ENCODE assay signal across 8 cellular contexts in genomic region chr20:38434770-38435554, GRCh38. TPM values are rescaled to one million over a fixed set of nuclear protein-coding genes. Genes with fewer than 3 reads are reported as not detected.
DNase-seq lines count a peak whose midpoint lies in the region; ATAC-seq and TF ChIP-seq lines count a peak whose summit lies in the region.

Gene SNHG17, minus strand, starts transcription at chr20:38435328.

- H3K79me2 ChIP-seq in GM23248 (ENCODE audit: insufficient read depth) (peaks cover 52% of the 10 kb centered on the region), neural progenitor cell (ENCODE audit: low read depth) (peaks cover 52% of the 10 kb centered on the region)

- peak within 1 kb of the TSS; percentile 81 for H3K27ac ChIP-seq in GM23248
- H3K27ac ChIP-seq in foreskin keratinocyte, result peak within 1 kb of the TSS; percentile 74
- H3K27ac ChIP-seq in neural progenitor cell, result peak within 1 kb of the TSS; percentile 73
- H3K27ac ChIP-seq in stomach smooth muscle (ENCODE audit: low read length), result peak within 1 kb of the TSS; percentile 76

- peaks cover 2% of the 10 kb centered on the region for H3K27me3 Mint-ChIP-seq in neural progenitor cell (ENCODE audit: insufficient read depth, low read depth)

- peak within 1 kb of the TSS; percentile 94 for H3K4me3 ChIP-seq in GM23248
- peak within 1 kb of the TSS; percentile 76 for H3K4me3 ChIP-seq in MG63
- peak within 1 kb of the TSS; percentile 74 for H3K4me3 ChIP-seq in neural progenitor cell
- H3K4me3 ChIP-seq in stomach smooth muscle (ENCODE audit: low read length in 2 of 2), result peak within 1 kb of the TSS; percentile 72 to 86

- 1 to 2% methylated on average over 65 of the region's 65 CpGs for WGBS in GM23248 (ENCODE audit: low coverage in 1 of 2, low lambda C conversion rate in 2 of 2, missing lambda C conversion rate in 2 of 2), 2 experiments

- no peaks in the 10 kb centered on the region for H3K9me3 ChIP-seq in GM23248 (ENCODE audit: low read depth)
- no peaks in the 10 kb centered on the region for H3K9me3 ChIP-seq in MG63
- no peaks in the 10 kb centered on the region for H3K9me3 ChIP-seq in neural progenitor cell (ENCODE audit: low read depth)
- no peaks in the 10 kb centered on the region for H3K9me3 ChIP-seq in stomach smooth muscle (ENCODE audit: control insufficient read depth in 2 of 2, low read length in 2 of 2)

- H3K4me3 Mint-ChIP-seq in neural progenitor cell, result peak within 1 kb of the TSS; percentile 97

- peak within 1 kb of the TSS; percentile 98 for H3K9ac ChIP-seq in GM23248
- peak within 1 kb of the TSS; percentile 84 for H3K9ac ChIP-seq in neural progenitor cell
- peak within 1 kb of the TSS; percentile 84 to 90 for H3K9ac ChIP-seq in stomach smooth muscle (ENCODE audit: low read length in 2 of 2)

- TF ChIP-seq CTCF in foreskin keratinocyte (conservative IDR thresholded peaks at IDR 0.05) (peak; percentile 100), neural progenitor cell (IDR thresholded peaks at IDR 0.05) (peak; percentile 100)

- peak; percentile 59 for ATAC-seq in foreskin keratinocyte

- H3K4me1 Mint-ChIP-seq in neural progenitor cell, result peaks cover 13% of the 10 kb centered on the region

- H4K20me1 ChIP-seq in GM23248 (ENCODE audit: insufficient read depth) (peaks cover 16% of the 10 kb centered on the region; the same call in 1 of the 2 replicates), neural progenitor cell (ENCODE audit: low read depth) (peaks cover 47% of the 10 kb centered on the region)

- H3K4me1 ChIP-seq in GM23248 (ENCODE audit: insufficient read depth) (peaks cover 13% of the 10 kb centered on the region; the same call in 1 of the 2 replicates), foreskin keratinocyte (no peaks in the 10 kb centered on the region), neural progenitor cell (peaks cover 18% of the 10 kb centered on the region), stomach smooth muscle (ENCODE audit: control insufficient read depth, insufficient read depth, low read length) (peaks cover 20% of the 10 kb centered on the region)

- peak; percentile 58 for DNase-seq in DMS153 treated with DMSO at 0.1 percent for 48 hours (lab: John Stamatoyannopoulos, UW; ENCODE audit: unreplicated experiment)
- DNase-seq in GM23248, result peak; percentile 95
- DNase-seq in MG63, result peak; percentile 92
- DNase-seq in SIG-M5 treated with dmso at 0.1 percent for 504 hours (lab: John Stamatoyannopoulos, UW; ENCODE audit: unreplicated experiment), result peak; percentile 92
- peak; percentile 87 for DNase-seq in activated gamma-delta T cell treated with Interleukin-2 at 50 U/mL for 16 hours
- DNase-seq in foreskin keratinocyte, result peak; percentile 63 to 82
- peak; percentile 97 for DNase-seq in neural progenitor cell (ENCODE audit: low spot score)

- H3K36me3 Mint-ChIP-seq in neural progenitor cell, result peaks cover 35% of the 10 kb centered on the region

- no peaks in the 10 kb centered on the region for H3K9me3 Mint-ChIP-seq in neural progenitor cell

- peak within 1 kb of the TSS; percentile 97 for H3K27ac Mint-ChIP-seq in neural progenitor cell

- in situ Hi-C loops in GM23248 (cut with MboI), result no loop called here

- H3K4me2 ChIP-seq in GM23248 (ENCODE audit: unreplicated experiment) (peak within 1 kb of the TSS; percentile 83), neural progenitor cell (peak within 1 kb of the TSS; percentile 98)

- no peaks in the 10 kb centered on the region for H3K27me3 ChIP-seq in GM23248 (replicated peaks; ENCODE audit: insufficient read depth)
- H3K27me3 ChIP-seq in MG63, result no peaks in the 10 kb centered on the region
- H3K27me3 ChIP-seq in foreskin keratinocyte, result no peaks in the 10 kb centered on the region
- H3K27me3 ChIP-seq in neural progenitor cell, result no peaks in the 10 kb centered on the region
- H3K27me3 ChIP-seq in stomach smooth muscle (ENCODE audit: control insufficient read depth in 1 of 2, insufficient read depth in 2 of 2, low read length in 2 of 2), result no peaks in the 10 kb centered on the region

- H2AFZ ChIP-seq in GM23248 (peak within 1 kb of the TSS; percentile 72), neural progenitor cell (replicated peaks) (peak within 1 kb of the TSS; percentile 70)

- peaks cover 13% of the 10 kb centered on the region; the same call in 1 of the 2 replicates for H3K36me3 ChIP-seq in GM23248 (ENCODE audit: low read depth)
- peaks cover 50% of the 10 kb centered on the region for H3K36me3 ChIP-seq in MG63
- no peaks in the 10 kb centered on the region for H3K36me3 ChIP-seq in neural progenitor cell
- H3K36me3 ChIP-seq in stomach smooth muscle (ENCODE audit: control insufficient read depth in 2 of 2, insufficient read depth in 2 of 2, low read length in 2 of 2), result peaks cover 23 to 28% of the 10 kb centered on the region in 2 donors

- H3F3A ChIP-seq in GM23248 (ENCODE audit: insufficient read depth) (peaks cover 13% of the 10 kb centered on the region; the same call in 1 of the 2 replicates), neural progenitor cell (ENCODE audit: low read depth) (peaks cover 4% of the 10 kb centered on the region)

- H3K9me2 ChIP-seq in GM23248 (ENCODE audit: insufficient read depth), result no peaks in the 10 kb centered on the region

RNA-seq across cellular contexts. Expression of gene SNHG17, which starts in this region (rescaled TPM):
- 5.4 and 15.2 TPM in 2 replicates for total RNA-seq in GM23248 (2014; rRNA removed; shearing (Covaris generic))
- polyA plus RNA-seq in GM23248 (2016; fragmentation: Nextera tagmentation; extraction: Ambion mirVana), result 28.0 and 29.1 TPM in 2 replicates
- 9.5 and 38.6 TPM in 2 replicates for total RNA-seq in MG63 (2014; rRNA removed; shearing (Covaris generic); ENCODE audit: low replicate concordance)
- total RNA-seq in foreskin keratinocyte, result 30.6 and 46.9 TPM in 2 replicates
- 59.1 and 101 TPM in 2 replicates for polyA plus RNA-seq in foreskin keratinocyte
- 8.0 and 12.8 TPM in 2 replicates for total RNA-seq in neural progenitor cell (ENCODE audit: low replicate concordance)

Comparison
In these comparisons a context has a peak if more than half of its experiments do, and no peak if none do; other contexts are left out.
1. Peak in every context shown above with its lines: DNase-seq, ATAC-seq, H3K4me3 ChIP-seq and H3K27ac ChIP-seq.